ENCODE assay signal across 8 cellular contexts in the genomic region with DNA sequence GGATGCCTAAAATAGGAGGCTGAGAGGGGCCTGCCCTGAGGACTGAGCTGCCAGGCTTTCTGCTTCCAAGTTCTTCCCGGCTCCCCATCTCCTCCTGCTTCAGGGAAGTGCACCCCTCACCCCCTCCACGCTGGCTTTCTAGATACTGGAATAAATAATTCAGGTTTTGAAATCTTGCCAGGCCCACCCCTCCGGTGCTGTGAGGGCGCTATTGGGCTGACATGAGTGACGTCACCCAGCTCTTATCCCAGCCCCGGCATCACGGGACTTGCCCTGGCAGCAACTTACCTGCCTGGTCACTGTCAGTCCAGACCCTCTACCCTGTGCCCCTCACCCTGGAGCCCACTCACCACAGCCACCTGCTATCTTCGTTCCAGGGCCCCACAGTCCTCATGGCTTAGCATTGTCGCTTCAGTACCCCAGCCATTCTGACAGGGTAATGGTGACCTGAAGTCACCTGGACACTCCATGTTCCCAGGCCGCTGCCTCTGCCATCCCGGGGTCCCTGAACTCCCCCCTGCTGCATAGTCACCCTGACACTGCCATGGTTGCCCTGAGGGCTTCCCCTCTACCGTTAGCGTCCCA. TPM values are rescaled to one million over a fixed set of nuclear protein-coding genes. Genes with fewer than 3 reads are reported as not detected.
DNase-seq lines count a peak whose midpoint lies in the region; ATAC-seq and TF ChIP-seq lines count a peak whose summit lies in the region.

No MANE protein-coding gene starts in this region.

- H3K9me3 ChIP-seq in DOHH2 (ENCODE audit: control insufficient read depth, insufficient read depth, low read length) = no peaks in the 10 kb centered on the region

- H3F3A ChIP-seq in DOHH2 (ENCODE audit: control insufficient read depth, insufficient read depth) = no peaks in the 10 kb centered on the region

- H3K79me2 ChIP-seq in DOHH2 (ENCODE audit: control insufficient read depth, low read length) = no peaks in the 10 kb centered on the region

- DNase-seq in NCI-H128 (lab: John Stamatoyannopoulos, UW; ENCODE audit: unreplicated experiment) (peak; percentile 9), head of caudate nucleus (peak; percentile 41 to 91 (median 72)), nucleus accumbens (lab: John Stamatoyannopoulos, UW) (peak in 38 of 56 donors; percentile 8 to 82 (median 45)), NCI-H1694 treated with DMSO at 0.1 percent for 48 hours (lab: John Stamatoyannopoulos, UW) (no peak), LoVo (ENCODE audit: low spot score) (no peak)
- peak in 1 of 2 donors; percentile 62 for DNase-seq in activated naive CD4-positive, alpha-beta T cell treated with anti-CD3 and anti-CD28 coated beads, Interleukin-2, amount 50 U/mL, for 72 hours (ENCODE audit: low spot score in 2 of 2)

- H3K36me3 Mint-ChIP-seq in activated naive CD4-positive, alpha-beta T cell treated with anti-CD3 and anti-CD28 coated beads, Interleukin-2, amount 50 U/mL, for 72 hours = no peaks in the 10 kb centered on the region

- intact Hi-C loops in head of caudate nucleus (cut with DNase I) = loop anchor here (5.0 kb wide), 1 partner anchor 34 kb away; no protein-coding TSS in a partner anchor

- peaks cover 16% of the 10 kb centered on the region for H3K4me1 ChIP-seq in DOHH2 (ENCODE audit: control insufficient read depth, low read length)

- no peaks in the 10 kb centered on the region for H3K9me2 ChIP-seq in DOHH2 (replicated peaks; ENCODE audit: control insufficient read depth, low read length)

- no peaks in the 10 kb centered on the region for H3K9me3 Mint-ChIP-seq in activated naive CD4-positive, alpha-beta T cell treated with anti-CD3 and anti-CD28 coated beads, Interleukin-2, amount 50 U/mL, for 72 hours

- peak overlapping the region; percentile 81 for H3K4me2 ChIP-seq in DOHH2 (ENCODE audit: low read length)

- no peaks in the 10 kb centered on the region for H3K36me3 ChIP-seq in DOHH2 (ENCODE audit: control insufficient read depth, low read length)

- no peak for ATAC-seq in activated naive CD4-positive, alpha-beta T cell treated with anti-CD3 and anti-CD28 coated beads, Interleukin-2, amount 50 U/mL, for 72 hours
- no peak for ATAC-seq in HG02571 (IDR thresholded peaks at IDR 0.05; ENCODE audit: unreplicated experiment)

- H3K4me3 ChIP-seq in DOHH2 (ENCODE audit: low read length) = peak overlapping the region; percentile 74

- H3K27me3 ChIP-seq in DOHH2 (ENCODE audit: control insufficient read depth, low read length) = peaks cover 2% of the 10 kb centered on the region; the same call in 1 of the 2 replicates

- no peaks in the 10 kb centered on the region for H4K20me1 ChIP-seq in DOHH2 (ENCODE audit: control insufficient read depth, insufficient read depth, low read depth, low read length)

- H3K27ac Mint-ChIP-seq in activated naive CD4-positive, alpha-beta T cell treated with anti-CD3 and anti-CD28 coated beads, Interleukin-2, amount 50 U/mL, for 72 hours = peak overlapping the region; percentile 85 to 95

- no peak for TF ChIP-seq CTCF in DOHH2 (IDR thresholded peaks at IDR 0.05; ENCODE audit: low read depth, low read length, poor library complexity, severe bottlenecking)

- H3K27ac ChIP-seq in DOHH2 (ENCODE audit: low read depth, low read length) = no peak overlapping the region

RNA-seq across cellular contexts. Expression of gene GPR3, which starts 0.8 kb away (rescaled TPM):
- total RNA-seq in activated naive CD4-positive, alpha-beta T cell treated with anti-CD3 and anti-CD28 coated beads, Interleukin-2, amount 50 U/mL, for 72 hours = under 1 TPM; 0.25 to 0.72 TPM

RNA-seq across cellular contexts. Expression of gene CD164L2, which starts 8.5 kb away (rescaled TPM):
- not detected for total RNA-seq in activated naive CD4-positive, alpha-beta T cell treated with anti-CD3 and anti-CD28 coated beads, Interleukin-2, amount 50 U/mL, for 72 hours

RNA-seq across cellular contexts. Expression of gene FCN3, which starts 17.0 kb away (rescaled TPM):
- total RNA-seq in activated naive CD4-positive, alpha-beta T cell treated with anti-CD3 and anti-CD28 coated beads, Interleukin-2, amount 50 U/mL, for 72 hours = not detected

RNA-seq across cellular contexts. Expression of gene MAP3K6, which starts 24.8 kb away (rescaled TPM):
- 10 to 100 TPM in 1 of 2 donors, 1 to 10 TPM in 1; 5.5 to 14.7 TPM for total RNA-seq in activated naive CD4-positive, alpha-beta T cell treated with anti-CD3 and anti-CD28 coated beads, Interleukin-2, amount 50 U/mL, for 72 hours

RNA-seq across cellular contexts. Expression of gene SYTL1, which starts 49.8 kb away (rescaled TPM):
- total RNA-seq in activated naive CD4-positive, alpha-beta T cell treated with anti-CD3 and anti-CD28 coated beads, Interleukin-2, amount 50 U/mL, for 72 hours = 10 to 100 TPM; 15.6 to 35.1 TPM

Comparison
In these comparisons a context has a peak if more than half of its experiments do, and no peak if none do; other contexts are left out.
1. DNase-seq: peak in NCI-H128 (single experiment), head of caudate nucleus (42 of 42) and nucleus accumbens (38 of 56); none in NCI-H1694 treated with DMSO at 0.1 percent for 48 hours (single experiment) and LoVo (single experiment).